Comparison of ENCODE assay signal across 8 cellular contexts in genomic region chr12:106248849-106249371, GRCh38. TPM values are rescaled to one million over a fixed set of nuclear protein-coding genes. Genes with fewer than 3 reads are reported as not detected.
DNase-seq lines count a peak whose midpoint lies in the region; ATAC-seq and TF ChIP-seq lines count a peak whose summit lies in the region.

No MANE protein-coding gene starts in this region.

- no peaks in the 10 kb centered on the region for H3K36me3 ChIP-seq in CD4-positive, CD25-positive, alpha-beta regulatory T cell (ENCODE audit: control insufficient read depth, insufficient read depth, low read length)
- H3K36me3 ChIP-seq in MM.1S (replicated peaks; ENCODE audit: insufficient read depth, low read length) (no peaks in the 10 kb centered on the region), gastroesophageal sphincter (peaks cover 0 to 3% of the 10 kb centered on the region in 2 donors)

- H2AFZ ChIP-seq in MM.1S (ENCODE audit: low read length) = peak overlapping the region; percentile 68

- H4K20me1 ChIP-seq in MM.1S (ENCODE audit: insufficient read depth, low read length) = no peaks in the 10 kb centered on the region

- H3K4me1 ChIP-seq in CD4-positive, CD25-positive, alpha-beta regulatory T cell (ENCODE audit: control insufficient read depth, insufficient read depth, low read length, poor library complexity, severe bottlenecking) = peaks cover 26% of the 10 kb centered on the region
- H3K4me1 ChIP-seq in MM.1S (ENCODE audit: low read length) = peaks cover 31% of the 10 kb centered on the region
- peaks cover 5 to 41% (median 13%) of the 10 kb centered on the region in 3 donors for H3K4me1 ChIP-seq in gastroesophageal sphincter

- H3K9ac ChIP-seq in MM.1S (ENCODE audit: low read length) = peak overlapping the region; percentile 86

- peak overlapping the region; percentile 48 for H3K4me3 ChIP-seq in CD4-positive, CD25-positive, alpha-beta regulatory T cell (ENCODE audit: low read depth, low read length)
- peak overlapping the region; percentile 60 for H3K4me3 ChIP-seq in MM.1S (ENCODE audit: low read length)
- peak overlapping the region; percentile 61 to 96 for H3K4me3 ChIP-seq in gastroesophageal sphincter

- peak overlapping the region; percentile 73 for H3K27ac ChIP-seq in CD4-positive, CD25-positive, alpha-beta regulatory T cell (ENCODE audit: insufficient read depth, low read length, poor library complexity, severe bottlenecking)
- H3K27ac ChIP-seq in MM.1S (ENCODE audit: low read length) (peak overlapping the region; percentile 94), gastroesophageal sphincter (peak overlapping the region; percentile 91 to 100 (median 95))

- no peak for TF ChIP-seq EP300 in gastroesophageal sphincter (IDR thresholded peaks at IDR 0.05)

- no peaks in the 10 kb centered on the region for H3K9me3 Mint-ChIP-seq in CD4-positive, CD25-positive, alpha-beta regulatory T cell
- no peaks in the 10 kb centered on the region for H3K9me3 Mint-ChIP-seq in activated T-helper 17 cell treated with anti-CD3 and anti-CD28 coated beads, Interleukin-2, amount 50 U/mL, for 72 hours
- no peaks in the 10 kb centered on the region for H3K9me3 Mint-ChIP-seq in progenitor cell of endocrine pancreas (ENCODE audit: low read depth)

- H3K4me1 Mint-ChIP-seq in CD4-positive, CD25-positive, alpha-beta regulatory T cell = peaks cover 4 to 36% (median 8%) of the 10 kb centered on the region in 4 donors
- peaks cover 8% of the 10 kb centered on the region for H3K4me1 Mint-ChIP-seq in activated T-helper 17 cell treated with anti-CD3 and anti-CD28 coated beads, Interleukin-2, amount 50 U/mL, for 72 hours
- peaks cover 10% of the 10 kb centered on the region for H3K4me1 Mint-ChIP-seq in progenitor cell of endocrine pancreas (ENCODE audit: low read depth)

- H3F3A ChIP-seq in MM.1S (ENCODE audit: insufficient read depth, low read length) = peaks cover 24% of the 10 kb centered on the region

- peak overlapping the region; percentile 55 to 96 (median 87) for H3K27ac Mint-ChIP-seq in CD4-positive, CD25-positive, alpha-beta regulatory T cell
- peak overlapping the region; percentile 33 for H3K27ac Mint-ChIP-seq in activated T-helper 17 cell treated with anti-CD3 and anti-CD28 coated beads, Interleukin-2, amount 50 U/mL, for 72 hours
- peak overlapping the region; percentile 90 for H3K27ac Mint-ChIP-seq in progenitor cell of endocrine pancreas

- H3K79me2 ChIP-seq in MM.1S (ENCODE audit: low read length) = peaks cover 25% of the 10 kb centered on the region

- WGBS in gastroesophageal sphincter (ENCODE audit: low coverage in 1 of 2), 2 donors = 4 to 29% methylated on average over 5 to 10 of the region's 12 CpGs

- POLR2A ChIA-PET in HEK293T (lab: Yijun Ruan, JAX) = interaction anchor here (0.9 kb wide), 1 partner anchor 109 kb away, joined by 3 read pairs; no protein-coding TSS in a partner anchor

- TF ChIP-seq CTCF in MM.1S (IDR thresholded peaks at IDR 0.05; ENCODE audit: low read length) = no peak
- no peak for TF ChIP-seq CTCF in gastroesophageal sphincter (IDR thresholded peaks at IDR 0.05)
- TF ChIP-seq CTCF in progenitor cell of endocrine pancreas (IDR thresholded peaks at IDR 0.05; ENCODE audit: unreplicated experiment) = no peak

- peaks cover 16% of the 10 kb centered on the region for H3K27me3 Mint-ChIP-seq in CD4-positive, CD25-positive, alpha-beta regulatory T cell
- no peaks in the 10 kb centered on the region for H3K27me3 Mint-ChIP-seq in activated T-helper 17 cell treated with anti-CD3 and anti-CD28 coated beads, Interleukin-2, amount 50 U/mL, for 72 hours
- peaks cover 5% of the 10 kb centered on the region for H3K27me3 Mint-ChIP-seq in progenitor cell of endocrine pancreas

- peak; percentile 32 to 49 for ATAC-seq in CD4-positive, CD25-positive, alpha-beta regulatory T cell (ENCODE audit: low read depth in 2 of 2)
- peak; percentile 47 for ATAC-seq in activated T-helper 17 cell treated with anti-CD3 and anti-CD28 coated beads, Interleukin-2, amount 50 U/mL, for 72 hours (replicated peaks)
- no peak for ATAC-seq in gastroesophageal sphincter

- CTCF ChIA-PET in HEK293T (lab: Yijun Ruan, JAX) = no interaction called here

- H3K36me3 Mint-ChIP-seq in CD4-positive, CD25-positive, alpha-beta regulatory T cell = no peaks in the 10 kb centered on the region
- no peaks in the 10 kb centered on the region for H3K36me3 Mint-ChIP-seq in activated T-helper 17 cell treated with anti-CD3 and anti-CD28 coated beads, Interleukin-2, amount 50 U/mL, for 72 hours (ENCODE audit: low read depth)
- peaks cover 5% of the 10 kb centered on the region for H3K36me3 Mint-ChIP-seq in progenitor cell of endocrine pancreas (ENCODE audit: insufficient read depth)

- peak overlapping the region; percentile 81 to 89 (median 87) for H3K4me3 Mint-ChIP-seq in CD4-positive, CD25-positive, alpha-beta regulatory T cell
- H3K4me3 Mint-ChIP-seq in activated T-helper 17 cell treated with anti-CD3 and anti-CD28 coated beads, Interleukin-2, amount 50 U/mL, for 72 hours = peak overlapping the region; percentile 65
- H3K4me3 Mint-ChIP-seq in progenitor cell of endocrine pancreas (ENCODE audit: low read depth) = peak overlapping the region; percentile 83

- peak; percentile 8 to 52 (median 48) for DNase-seq in CD4-positive, CD25-positive, alpha-beta regulatory T cell
- peak; percentile 50 for DNase-seq in MM.1S
- DNase-seq in progenitor cell of endocrine pancreas (ENCODE audit: low spot score, unreplicated experiment) = no peak
- DNase-seq in islet precursor cell = no peak
- DNase-seq in HEK293T (ENCODE audit: extremely low spot score) = no peak
- no peak for DNase-seq in NCI-H345 treated with DMSO at 0.1 percent for 48 hours (lab: John Stamatoyannopoulos, UW; ENCODE audit: unreplicated experiment)

- H3K4me2 ChIP-seq in MM.1S (ENCODE audit: low read depth, low read length) = peak overlapping the region; percentile 80

- H3K9me3 ChIP-seq in CD4-positive, CD25-positive, alpha-beta regulatory T cell (ENCODE audit: control insufficient read depth in 2 of 2, low read length in 2 of 2) = no peaks in the 10 kb centered on the region
- no peaks in the 10 kb centered on the region for H3K9me3 ChIP-seq in MM.1S (replicated peaks; ENCODE audit: insufficient read depth, low read length)
- H3K9me3 ChIP-seq in gastroesophageal sphincter = no peaks in the 10 kb centered on the region

- H3K9me2 ChIP-seq in MM.1S (replicated peaks; ENCODE audit: insufficient read depth, low read length) = no peaks in the 10 kb centered on the region

- H3K27me3 ChIP-seq in CD4-positive, CD25-positive, alpha-beta regulatory T cell (ENCODE audit: control insufficient read depth, insufficient read depth, low read length) = no peaks in the 10 kb centered on the region
- H3K27me3 ChIP-seq in MM.1S (replicated peaks; ENCODE audit: insufficient read depth, low read length) (no peaks in the 10 kb centered on the region), gastroesophageal sphincter (no peaks in the 10 kb centered on the region)

- no peak for TF ChIP-seq POLR2A in gastroesophageal sphincter (IDR thresholded peaks at IDR 0.05)

TF ChIP-seq in HEK293T, 16 proteins besides CTCF, POLR2A, EP300 and RAD21:
- TF ChIP-seq FOXA1 (IDR thresholded peaks at IDR 0.05) (no peak), TARDBP (IDR thresholded peaks at IDR 0.05) (no peak), PKNOX1 (IDR thresholded peaks at IDR 0.05) (no peak), SP1 (IDR thresholded peaks at IDR 0.05) (no peak), NFRKB (IDR thresholded peaks at IDR 0.05) (no peak), FOXM1 (IDR thresholded peaks at IDR 0.05; ENCODE audit: borderline replicate concordance) (no peak), ELF4 (IDR thresholded peaks at IDR 0.05) (no peak), ARNT (IDR thresholded peaks at IDR 0.05) (no peak), CTBP1 (IDR thresholded peaks at IDR 0.05; ENCODE audit: borderline replicate concordance) (no peak), LEF1 (IDR thresholded peaks at IDR 0.05; ENCODE audit: borderline replicate concordance) (no peak), BHLHE40 (IDR thresholded peaks at IDR 0.05; ENCODE audit: borderline replicate concordance) (no peak), ZNF384 (IDR thresholded peaks at IDR 0.05) (no peak), L3MBTL2 (conservative IDR thresholded peaks at IDR 0.05) (no peak)

RNA-seq across cellular contexts. Expression of gene CKAP4, which starts 1.1 kb away (rescaled TPM):
- 4.8 TPM for total RNA-seq in CD4-positive, CD25-positive, alpha-beta regulatory T cell
- 1 to 10 TPM; 3.4 to 6.0 (median 4.0) TPM for polyA plus RNA-seq in CD4-positive, CD25-positive, alpha-beta regulatory T cell
- 1 to 10 TPM; 3.6 to 3.8 TPM for total RNA-seq in activated T-helper 17 cell treated with anti-CD3 and anti-CD28 coated beads, Interleukin-2, amount 50 U/mL, for 72 hours
- 10 to 100 TPM; 36.3 to 55.4 (median 42.9) TPM for total RNA-seq in gastroesophageal sphincter
- 102 and 107 TPM in 2 replicates for total RNA-seq in progenitor cell of endocrine pancreas

RNA-seq across cellular contexts. Expression of gene TCP11L2, which starts 53.6 kb away (rescaled TPM):
- 153 TPM for total RNA-seq in CD4-positive, CD25-positive, alpha-beta regulatory T cell
- polyA plus RNA-seq in CD4-positive, CD25-positive, alpha-beta regulatory T cell = 10 to 100 TPM; 46.0 to 65.9 (median 64.6) TPM
- 10 to 100 TPM in 1 of 2 donors, 1 to 10 TPM in 1; 9.6 to 22.4 TPM for total RNA-seq in activated T-helper 17 cell treated with anti-CD3 and anti-CD28 coated beads, Interleukin-2, amount 50 U/mL, for 72 hours
- total RNA-seq in gastroesophageal sphincter (10 to 100 TPM; 35.4 to 59.8 (median 41.5) TPM), progenitor cell of endocrine pancreas (14.8 and 16.1 TPM in 2 replicates)

Comparison
In these comparisons a context has a peak if more than half of its experiments do, and no peak if none do; other contexts are left out.
1. DNase-seq: peak in CD4-positive, CD25-positive, alpha-beta regulatory T cell (3 of 3) and MM.1S (single experiment); none in progenitor cell of endocrine pancreas (single experiment), islet precursor cell (single experiment), HEK293T (single experiment) and NCI-H345 treated with DMSO at 0.1 percent for 48 hours (single experiment).
2. H3K27ac Mint-ChIP-seq: peak in every context shown above with its lines; median percentile 90 in progenitor cell of endocrine pancreas; 87 in CD4-positive, CD25-positive, alpha-beta regulatory T cell; 33 in activated T-helper 17 cell treated with anti-CD3 and anti-CD28 coated beads, Interleukin-2, amount 50 U/mL, for 72 hours.
3. Peak in every context shown above with its lines, with median percentiles within 50 percentile points of each other: H3K27ac ChIP-seq, H3K4me3 ChIP-seq and H3K4me3 Mint-ChIP-seq.